In the genomic region with DNA sequence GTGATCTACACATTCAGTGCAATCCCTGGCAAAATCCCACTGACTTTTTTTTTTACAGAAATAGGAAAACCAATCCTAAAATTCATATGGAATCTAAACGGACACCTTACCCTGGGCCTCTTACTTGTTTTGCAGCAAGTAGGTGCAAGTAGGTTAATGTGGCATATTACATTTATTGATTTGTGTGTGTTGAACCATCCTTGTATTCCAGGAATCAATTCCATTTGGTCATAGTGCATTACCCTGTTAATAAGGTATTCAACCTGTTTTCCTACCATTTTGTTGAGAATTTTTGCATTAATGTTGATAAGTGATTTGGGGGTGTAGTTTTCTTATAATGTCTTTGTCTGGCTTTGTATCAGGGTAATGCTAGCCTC, we compare ENCODE assay signal across 10 cellular contexts. TPM values are rescaled to one million over a fixed set of nuclear protein-coding genes. Genes with fewer than 3 reads are reported as not detected.
DNase-seq lines count a peak whose midpoint lies in the region; ATAC-seq and TF ChIP-seq lines count a peak whose summit lies in the region.
"Had no signal": no experiment of that assay in that cellular context is flagged by ENCODE, and none has a peak within 500 bp of the region (broad histone marks: within the 10 kb centered on the region; RNA-seq: fewer than 3 reads in every experiment).

No MANE protein-coding gene starts in this region.

- TF ChIP-seq EP300 in SK-N-SH (IDR thresholded peaks at IDR 0.05; ENCODE audit: borderline replicate concordance in 1 of 2, low read depth in 1 of 2, low read length in 1 of 2) (no peak), tibial nerve (IDR thresholded peaks at IDR 0.05) (no peak)

- H4K20me1 ChIP-seq in SK-N-SH (ENCODE audit: insufficient read depth) = no peaks in the 10 kb centered on the region

- H2AFZ ChIP-seq in SK-N-SH (ENCODE audit: low read depth) = no peak overlapping the region

- peaks cover 5% of the 10 kb centered on the region for H3K27me3 Mint-ChIP-seq in activated T-helper 17 cell treated with anti-CD3 and anti-CD28 coated beads, Interleukin-2, amount 50 U/mL, for 72 hours
- H3K27me3 Mint-ChIP-seq in memory B cell = no peaks in the 10 kb centered on the region

- ATAC-seq in SK-N-SH treated with all-trans-retinoic acid at 6 μM for 48 hours (no peak), memory B cell (ENCODE audit: low read depth) (no peak)
- ATAC-seq in activated T-helper 17 cell treated with anti-CD3 and anti-CD28 coated beads, Interleukin-2, amount 50 U/mL, for 72 hours (replicated peaks) = no peak
- ATAC-seq in activated CD4-positive, CD25-positive, alpha-beta regulatory T cell treated with anti-CD3 and anti-CD28 coated beads, Interleukin-2, amount 50 U/mL, for 24 hours = no peak

- peaks cover 0 to 10% of the 10 kb centered on the region in 2 experiments; a peak in 2 of 4 replicates for H3K4me1 ChIP-seq in SK-N-SH (ENCODE audit: control insufficient read depth in 1 of 2, insufficient read depth in 2 of 2, low read depth in 1 of 2, low read length in 1 of 2)
- peaks cover 0 to 22% (median 10%) of the 10 kb centered on the region in 4 donors for H3K4me1 ChIP-seq in tibial nerve

- H3K36me3 ChIP-seq in SK-N-SH (replicated peaks in 1 of 2; ENCODE audit: control insufficient read depth in 1 of 2, insufficient read depth in 2 of 2, low read length in 1 of 2) = peaks cover 6 to 7% of the 10 kb centered on the region in 2 experiments
- H3K36me3 ChIP-seq in tibial nerve = no peaks in the 10 kb centered on the region
- H3K36me3 ChIP-seq: brain microvascular endothelial cell had no signal

- TF ChIP-seq RAD21 in SK-N-SH (IDR thresholded peaks at IDR 0.05; ENCODE audit: low read length) = no peak

- H3K9me2 ChIP-seq in SK-N-SH = no peaks in the 10 kb centered on the region

- TF ChIP-seq CTCF in SK-N-SH (IDR thresholded peaks at IDR 0.05) (no peak), tibial nerve (IDR thresholded peaks at IDR 0.05) (no peak), coronary artery (IDR thresholded peaks at IDR 0.05) (no peak)

- H3K9me3 Mint-ChIP-seq in activated T-helper 17 cell treated with anti-CD3 and anti-CD28 coated beads, Interleukin-2, amount 50 U/mL, for 72 hours = peaks cover 8% of the 10 kb centered on the region
- H3K9me3 Mint-ChIP-seq in memory B cell = peaks cover 3% of the 10 kb centered on the region

- H3K4me3 ChIP-seq in SK-N-SH (ENCODE audit: low read depth in 2 of 2, low read length in 1 of 2) (no peak overlapping the region), tibial nerve (no peak overlapping the region), coronary artery (no peak overlapping the region)

- peak overlapping the region; percentile 81 to 91; a peak in 2 of 4 replicates for H3K27ac ChIP-seq in SK-N-SH (ENCODE audit: low read depth in 2 of 2, low read length in 1 of 2)
- H3K27ac ChIP-seq in tibial nerve = peak overlapping the region in 3 of 4 donors; percentile 87 to 99 (median 95)
- H3K27ac ChIP-seq in coronary artery = no peak overlapping the region
- H3K27ac ChIP-seq: brain microvascular endothelial cell had no signal

- POLR2A ChIA-PET in SK-N-SH (lab: Yijun Ruan, JAX) = interaction anchor here (0.7 to 2.8 kb wide), 3 partner anchors 14 to 53 kb away, joined by 3 to 18 read pairs (median 16); partner anchors contain the start of genes FKBP9 and KBTBD2

- H3K27me3 ChIP-seq in SK-N-SH (ENCODE audit: insufficient read depth) (no peaks in the 10 kb centered on the region), tibial nerve (no peaks in the 10 kb centered on the region)
- H3K27me3 ChIP-seq: brain microvascular endothelial cell had no signal

- WGBS in SK-N-SH (ENCODE audit: low lambda C conversion rate) = 41% methylated on average over 1 of the region's 1 CpG
- 73 to 76% methylated on average over 1 of the region's 1 CpG for WGBS in tibial nerve, 2 donors

- DNase-seq in SK-N-SH = no peak
- no peak for DNase-seq in memory B cell (ENCODE audit: low spot score in 2 of 2)
- no peak for DNase-seq in tibial nerve (ENCODE audit: low spot score in 2 of 2)
- no peak for DNase-seq in coronary artery (ENCODE audit: low spot score)
- no peak for DNase-seq in NCI-H2081 (lab: John Stamatoyannopoulos, UW)

- H3K27ac Mint-ChIP-seq in activated T-helper 17 cell treated with anti-CD3 and anti-CD28 coated beads, Interleukin-2, amount 50 U/mL, for 72 hours = no peak overlapping the region
- H3K27ac Mint-ChIP-seq in memory B cell = no peak overlapping the region
- H3K27ac Mint-ChIP-seq: stimulated activated naive CD8-positive, alpha-beta T cell treated with anti-CD3 and anti-CD28 coated beads, Interleukin-15, Interleukin-2, amounts not matched to agents 100 ng/mL and 50 ng/mL, for 24 hours had no signal

- CTCF ChIA-PET in SK-N-SH (lab: Yijun Ruan, JAX) = interaction anchor here (0.6 to 5.8 kb wide), 35 partner anchors 8 to 181 kb away, joined by 3 to 48 read pairs (median 4); partner anchors contain the start of genes FKBP9, KBTBD2, NT5C3A and RP9

- no peak for TF ChIP-seq POLR2A in tibial nerve (IDR thresholded peaks at IDR 0.05)

- peaks cover 39% of the 10 kb centered on the region for H3K79me2 ChIP-seq in SK-N-SH (ENCODE audit: insufficient read depth)

- H3K4me3 Mint-ChIP-seq in activated T-helper 17 cell treated with anti-CD3 and anti-CD28 coated beads, Interleukin-2, amount 50 U/mL, for 72 hours = peak overlapping the region; percentile 92
- H3K4me3 Mint-ChIP-seq in memory B cell = peak overlapping the region; percentile 99

- H3K9me3 ChIP-seq in SK-N-SH = peaks cover 4% of the 10 kb centered on the region; the same call in 1 of the 2 replicates
- peaks cover 0 to 13% (median 0%) of the 10 kb centered on the region in 4 donors for H3K9me3 ChIP-seq in tibial nerve

- H3K4me1 Mint-ChIP-seq in activated T-helper 17 cell treated with anti-CD3 and anti-CD28 coated beads, Interleukin-2, amount 50 U/mL, for 72 hours = peaks cover 16% of the 10 kb centered on the region
- H3K4me1 Mint-ChIP-seq in memory B cell = peaks cover 9% of the 10 kb centered on the region

- no peak overlapping the region for H3K9ac ChIP-seq in SK-N-SH

- H3K36me3 Mint-ChIP-seq in activated T-helper 17 cell treated with anti-CD3 and anti-CD28 coated beads, Interleukin-2, amount 50 U/mL, for 72 hours (ENCODE audit: low read depth) = peaks cover 5% of the 10 kb centered on the region
- H3K36me3 Mint-ChIP-seq in memory B cell = peaks cover 10% of the 10 kb centered on the region

- H3F3A ChIP-seq in SK-N-SH (replicated peaks; ENCODE audit: insufficient read depth) = peaks cover 7% of the 10 kb centered on the region

- no peak overlapping the region for H3K4me2 ChIP-seq in SK-N-SH

TF ChIP-seq in SK-N-SH, 30 proteins besides CTCF, POLR2A, EP300 and RAD21 (continues in another document):
- no peak for TF ChIP-seq YY1 (IDR thresholded peaks at IDR 0.05; ENCODE audit: low read depth)
- no peak for TF ChIP-seq MAX (IDR thresholded peaks at IDR 0.05; ENCODE audit: low read depth)
- TF ChIP-seq NRF1 (IDR thresholded peaks at IDR 0.05; ENCODE audit: low read depth, low read length) = no peak
- no peak for TF ChIP-seq USF2 (IDR thresholded peaks at IDR 0.05; ENCODE audit: borderline replicate concordance, low read depth, low read length)
- TF ChIP-seq RXRA (IDR thresholded peaks at IDR 0.05; ENCODE audit: borderline replicate concordance, low read depth) = no peak
- TF ChIP-seq TCF12 (IDR thresholded peaks at IDR 0.05) = no peak

TF ChIP-seq in SK-N-SH treated with all-trans-retinoic acid at 6 μM for 48 hours, 23 proteins besides CTCF, POLR2A, EP300 and RAD21 (continues in another document):
- TF ChIP-seq PPARA (CRISPR knock-in tag; IDR thresholded peaks at IDR 0.05; ENCODE audit: borderline replicate concordance) (no peak), CSRNP3 (CRISPR knock-in tag; IDR thresholded peaks at IDR 0.05) (no peak), BACH2 (CRISPR knock-in tag; IDR thresholded peaks at IDR 0.05; ENCODE audit: borderline replicate concordance) (no peak), CSDC2 (CRISPR knock-in tag; IDR thresholded peaks at IDR 0.05) (no peak), ZNF8 (CRISPR knock-in tag; IDR thresholded peaks at IDR 0.05) (no peak), ARNTL (CRISPR knock-in tag; IDR thresholded peaks at IDR 0.05; ENCODE audit: borderline replicate concordance, low read depth) (no peak), TCF4 (CRISPR knock-in tag; IDR thresholded peaks at IDR 0.05; ENCODE audit: borderline replicate concordance) (no peak), ISL1 (CRISPR knock-in tag; IDR thresholded peaks at IDR 0.05) (no peak), ZNF70 (CRISPR knock-in tag; IDR thresholded peaks at IDR 0.05) (no peak), ZFP3 (CRISPR knock-in tag; IDR thresholded peaks at IDR 0.05) (no peak), ZC3H10 (CRISPR knock-in tag; IDR thresholded peaks at IDR 0.05) (no peak), GLIS3 (CRISPR knock-in tag; IDR thresholded peaks at IDR 0.05) (no peak)

RNA-seq across cellular contexts. Expression of gene FKBP9, which starts 13.6 kb away (rescaled TPM):
- 211 and 219 TPM in 2 replicates for polyA plus RNA-seq in SK-N-SH (2012; rRNA removed)
- 262 TPM in 2 replicates for polyA plus RNA-seq in SK-N-SH (2012; cell fraction: cytosol; rRNA removed)
- polyA plus RNA-seq in SK-N-SH (2012; cell fraction: nucleus; rRNA removed) = 143 and 147 TPM in 2 replicates
- total RNA-seq in activated T-helper 17 cell treated with anti-CD3 and anti-CD28 coated beads, Interleukin-2, amount 50 U/mL, for 72 hours = 1 to 10 TPM in 1 of 2 donors, under 1 TPM in 1; 0.65 to 1.7 TPM
- 100 to 1,000 TPM; 262 to 522 (median 320) TPM for total RNA-seq in tibial nerve

RNA-seq across cellular contexts. Expression of gene KBTBD2, which starts 52.1 kb away (rescaled TPM):
- 23.6 and 28.3 TPM in 2 replicates for polyA plus RNA-seq in SK-N-SH (2012; rRNA removed)
- 32.5 and 37.1 TPM in 2 replicates for polyA plus RNA-seq in SK-N-SH (2012; cell fraction: cytosol; rRNA removed)
- 18.4 and 43.0 TPM in 2 replicates for polyA plus RNA-seq in SK-N-SH (2012; cell fraction: nucleus; rRNA removed)
- 10 to 100 TPM; 33.6 to 50.8 TPM for total RNA-seq in activated T-helper 17 cell treated with anti-CD3 and anti-CD28 coated beads, Interleukin-2, amount 50 U/mL, for 72 hours
- 10 to 100 TPM; 29.1 to 46.7 (median 42.7) TPM for total RNA-seq in tibial nerve

Comparison
In these comparisons a context has a peak if more than half of its experiments do, and no peak if none do; other contexts are left out.
1. H3K27ac ChIP-seq: peak in SK-N-SH (2 of 2) and tibial nerve (3 of 4); none in coronary artery (0 of 2).
2. RNA of gene FKBP9, which starts 13.6 kb away (total RNA-seq): 262 to 522 TPM in tibial nerve; 0.65 to 1.7 TPM in activated T-helper 17 cell treated with anti-CD3 and anti-CD28 coated beads, Interleukin-2, amount 50 U/mL, for 72 hours; every median in the first group is over 10 times any median in the second.